In genomic region chr21:26096972-26097371, GRCh38 we compare ENCODE assay signal across 24 cellular contexts.
"Had no signal": no experiment of that assay in that cellular context is flagged by ENCODE, and none has a peak within 500 bp of the region (broad histone marks: within the 10 kb centered on the region; RNA-seq: fewer than 3 reads in every experiment).

No MANE protein-coding gene starts in this region.

- H3K4me1 Mint-ChIP-seq: activated naive CD4-positive, alpha-beta T cell treated with anti-CD3 and anti-CD28 coated beads, Interleukin-2, amount 10 ng/mL, durations not matched to agents 7 days and 5 days; immature natural killer cell had no signal

- H3K27me3 ChIP-seq: breast epithelium, gastroesophageal sphincter, heart left ventricle, ovary, right lobe of liver, tibial artery had no signal

- H3K36me3 Mint-ChIP-seq: activated naive CD4-positive, alpha-beta T cell treated with anti-CD3 and anti-CD28 coated beads, Interleukin-2, amount 10 ng/mL, durations not matched to agents 7 days and 5 days; immature natural killer cell had no signal

- H3K4me3 Mint-ChIP-seq: activated CD8-positive, alpha-beta T cell treated with anti-CD3 and anti-CD28 coated beads, Interleukin-2, amount 10 ng/mL, durations not matched to agents 7 days and 5 days; activated naive CD4-positive, alpha-beta T cell treated with anti-CD3 and anti-CD28 coated beads, Interleukin-2, amount 10 ng/mL, durations not matched to agents 7 days and 5 days; activated T-cell treated with anti-CD3 and anti-CD28 coated beads, Interleukin-2, amount 50 U/mL, for 4 hours; immature natural killer cell; naive B cell; T-helper 2 cell treated with Interferon-gamma antibody and Interleukin-4, amounts not matched to agents 5 μg/mL and 100 μg/mL, for 36 hours had no signal

- H3K4me3 ChIP-seq: breast epithelium, coronary artery, gastroesophageal sphincter, heart left ventricle, left ventricle myocardium inferior, mucosa of descending colon, ovary, right lobe of liver, tibial artery had no signal

- H3K9me3 ChIP-seq: breast epithelium, gastroesophageal sphincter, heart left ventricle, left ventricle myocardium inferior, mucosa of descending colon, ovary, right lobe of liver, tibial artery had no signal

- H3K36me3 ChIP-seq: breast epithelium, gastroesophageal sphincter, heart left ventricle, left ventricle myocardium inferior, ovary, right lobe of liver, tibial artery had no signal

- H3K9me3 Mint-ChIP-seq: activated naive CD4-positive, alpha-beta T cell treated with anti-CD3 and anti-CD28 coated beads, Interleukin-2, amount 10 ng/mL, durations not matched to agents 7 days and 5 days; activated T-cell treated with anti-CD3 and anti-CD28 coated beads, Interleukin-2, amount 50 U/mL, for 4 hours; naive B cell; T-helper 2 cell treated with Interferon-gamma antibody and Interleukin-4, amounts not matched to agents 5 μg/mL and 100 μg/mL, for 36 hours had no signal

- H3K27ac Mint-ChIP-seq: activated CD8-positive, alpha-beta T cell treated with anti-CD3 and anti-CD28 coated beads, Interleukin-2, amount 10 ng/mL, durations not matched to agents 7 days and 5 days; activated naive CD4-positive, alpha-beta T cell treated with anti-CD3 and anti-CD28 coated beads, Interleukin-2, amount 10 ng/mL, durations not matched to agents 7 days and 5 days; T-helper 2 cell treated with Interferon-gamma antibody and Interleukin-4, amounts not matched to agents 5 μg/mL and 100 μg/mL, for 36 hours had no signal

- ATAC-seq: activated CD8-positive, alpha-beta T cell treated with anti-CD3 and anti-CD28 coated beads, Interleukin-2, amount 10 ng/mL, durations not matched to agents 7 days and 5 days; activated T-cell treated with anti-CD3 and anti-CD28 coated beads, Interleukin-2, amount 50 U/mL, for 4 hours; gastroesophageal sphincter; heart left ventricle; mucosa of descending colon; right lobe of liver had no signal

- H3K27me3 Mint-ChIP-seq: activated naive CD4-positive, alpha-beta T cell treated with anti-CD3 and anti-CD28 coated beads, Interleukin-2, amount 10 ng/mL, durations not matched to agents 7 days and 5 days; naive B cell had no signal

- H3K4me1 ChIP-seq: breast epithelium, left ventricle myocardium inferior, right lobe of liver had no signal

- H3K27ac ChIP-seq: breast epithelium, coronary artery, gastroesophageal sphincter, heart left ventricle, left ventricle myocardium inferior, ovary, right lobe of liver, tibial artery had no signal

- DNase-seq: activated CD4-positive, alpha-beta T cell treated with anti-CD3 and anti-CD28 coated beads for 48 hours; activated CD4-positive, CD25-positive, alpha-beta regulatory T cell; activated CD8-positive, alpha-beta memory T cell treated with anti-CD3 and anti-CD28 coated beads, Interleukin-2, amount 50 U/mL, for 4 hours; activated CD8-positive, alpha-beta T cell treated with anti-CD3 and anti-CD28 coated beads, Interleukin-2, amount 10 ng/mL, durations not matched to agents 7 days and 5 days; activated naive CD4-positive, alpha-beta T cell treated with anti-CD3 and anti-CD28 coated beads, Interleukin-2, amount 10 ng/mL, durations not matched to agents 7 days and 5 days; activated T-cell treated with anti-CD3 and anti-CD28 coated beads, Interleukin-2, amount 50 U/mL, for 4 hours; aorta; erythroblast; heart left ventricle; immature natural killer cell; kidney glomerular epithelial cell; left ventricle myocardium inferior; mammary epithelial cell; mucosa of descending colon; naive B cell; ovary; right lobe of liver; stimulated activated naive CD4-positive, alpha-beta T cell; substantia nigra; tibial artery had no signal
